Comparison of ENCODE assay signal across 23 cellular contexts in genomic region chr5:132218321-132218720, GRCh38. TPM values are rescaled to one million over a fixed set of nuclear protein-coding genes. Genes with fewer than 3 reads are reported as not detected.
A peak's percentile ranks its signal among the peaks of the same experiment; 100 is the strongest.
DNase-seq lines count a peak whose midpoint lies in the region; ATAC-seq, FAIRE-seq and TF ChIP-seq lines count a peak whose summit lies in the region.
"Had no signal": no experiment of that assay in that cellular context is flagged by ENCODE, and none has a peak within 500 bp of the region (broad histone marks: within the 10 kb centered on the region; RNA-seq: fewer than 3 reads in every experiment).

No MANE protein-coding gene starts in this region.

- H3K27ac ChIP-seq in RWPE1, result peak overlapping the region; percentile 8
- peak overlapping the region in 9 of 12 donors; percentile 13 to 96 (median 55) for H3K27ac ChIP-seq in heart left ventricle
- peak overlapping the region; percentile 25 for H3K27ac ChIP-seq in smooth muscle cell (ENCODE audit: low read depth)
- H3K27ac ChIP-seq in stomach, result peak overlapping the region in 1 of 5 donors; percentile 37
- H3K27ac ChIP-seq: A549, GM23248 had no signal

- CTCF ChIA-PET in RWPE1 (lab: Yijun Ruan, JAX), result no interaction called here

- 49 to 62% (median 58%) methylated on average over 4 of the region's 4 CpGs for WGBS in heart left ventricle, 4 donors
- WGBS in smooth muscle cell (ENCODE audit: low lambda C conversion rate), result 93% methylated on average over 4 of the region's 4 CpGs
- 89 to 97% (median 93%) methylated on average over 4 of the region's 4 CpGs for WGBS in stomach, 5 donors

- no peak overlapping the region for H2AFZ ChIP-seq in smooth muscle cell (ENCODE audit: low read depth)
- H2AFZ ChIP-seq: GM23248 had no signal

- H4K20me1 ChIP-seq in smooth muscle cell (ENCODE audit: low read depth), result peaks cover 94% of the 10 kb centered on the region

- no peak for FAIRE-seq in HTR-8/SVneo (lab: Jason Lieb, UNC)
- FAIRE-seq: A549, GM12878, GM19239, H1 had no signal

- H3F3A ChIP-seq in smooth muscle cell (ENCODE audit: low read depth), result peaks cover 7% of the 10 kb centered on the region

- H3K4me1 ChIP-seq in heart left ventricle, result peaks cover 2 to 92% (median 62%) of the 10 kb centered on the region in 12 donors
- H3K4me1 ChIP-seq in smooth muscle cell (ENCODE audit: low read depth), result no peaks in the 10 kb centered on the region
- H3K4me1 ChIP-seq in stomach, result peaks cover 15 to 47% (median 29%) of the 10 kb centered on the region in 4 donors

- H3K4me2 ChIP-seq in smooth muscle cell, result no peak overlapping the region
- H3K4me2 ChIP-seq: A549 had no signal

- no peak for ATAC-seq in heart left ventricle
- ATAC-seq in left ventricle myocardium superior, result peak; percentile 12
- ATAC-seq: A549, GM12878, HCT116 had no signal

- H3K9ac ChIP-seq in smooth muscle cell (ENCODE audit: low read depth), result no peak overlapping the region
- H3K9ac ChIP-seq: GM23248 had no signal

- H3K79me2 ChIP-seq in smooth muscle cell (ENCODE audit: low read depth), result peaks cover 65% of the 10 kb centered on the region

- in situ Hi-C loops in G401 (cut with HindIII; ENCODE audit: low sequenced_read_pairs), result no loop called here

- H3K27me3 ChIP-seq in heart left ventricle, result no peaks in the 10 kb centered on the region
- H3K27me3 ChIP-seq in smooth muscle cell (ENCODE audit: low read depth), result no peaks in the 10 kb centered on the region
- no peaks in the 10 kb centered on the region for H3K27me3 ChIP-seq in stomach

- TF ChIP-seq EP300 in stomach (IDR thresholded peaks at IDR 0.05), result no peak

- TF ChIP-seq CTCF in RWPE1 (conservative IDR thresholded peaks at IDR 0.05; ENCODE audit: low read depth), result no peak
- TF ChIP-seq CTCF in heart left ventricle (IDR thresholded peaks at IDR 0.05), result no peak
- TF ChIP-seq CTCF in smooth muscle cell (IDR thresholded peaks at IDR 0.05; ENCODE audit: borderline replicate concordance, insufficient read depth, poor library complexity, severe bottlenecking), result no peak
- TF ChIP-seq CTCF in stomach (IDR thresholded peaks at IDR 0.05), result no peak

- no peak for TF ChIP-seq POLR2A in heart left ventricle (IDR thresholded peaks at IDR 0.05)
- TF ChIP-seq POLR2A in stomach (IDR thresholded peaks at IDR 0.05), result no peak

- intact Hi-C loops in heart left ventricle (cut with DNase I), result no loop called here
- intact Hi-C loops in left ventricle myocardium superior (cut with micrococcal nuclease), result no loop called here
- intact Hi-C loops in stomach (cut with DNase I; ENCODE audit: low total_unique reads), result no loop called here

- POLR2A ChIA-PET in RWPE1 (lab: Yijun Ruan, JAX; ENCODE audit: low non-redundant PET), result interaction anchor here (0.5 kb wide), 1 partner anchor 177 kb away, joined by 6 read pairs; no protein-coding TSS in a partner anchor

- H3K9me3 ChIP-seq in heart left ventricle (no peaks in the 10 kb centered on the region), smooth muscle cell (replicated peaks; ENCODE audit: low read depth) (no peaks in the 10 kb centered on the region), stomach (no peaks in the 10 kb centered on the region)
- H3K9me3 ChIP-seq: A549 had no signal

- no peak for DNase-seq in RWPE1 (ENCODE audit: low spot score)
- DNase-seq in heart left ventricle, result no peak
- DNase-seq in left ventricle myocardium superior, result peak; percentile 46
- no peak for DNase-seq in smooth muscle cell (lab: John Stamatoyannopoulos, UW; ENCODE audit: unreplicated experiment)
- no peak for DNase-seq in stomach
- no peak for DNase-seq in G401 (ENCODE audit: low spot score)
- DNase-seq in HTR-8/SVneo (ENCODE audit: insufficient read length, low spot score), result no peak
- no peak for DNase-seq in middle frontal gyrus (ENCODE audit: extremely low spot score, low spot score)
- DNase-seq: 8988T; ACHN; C1 segment of cervical spinal cord; Calu3; CD4-positive, alpha-beta memory T cell; COR-L47; DND-41; GDM1; GM23248; H7 had no signal

- H3K4me3 ChIP-seq in heart left ventricle, result no peak overlapping the region
- H3K4me3 ChIP-seq in smooth muscle cell, result no peak overlapping the region
- H3K4me3 ChIP-seq in stomach, result no peak overlapping the region
- H3K4me3 ChIP-seq: A549, GM12878, GM23248 had no signal

- H3K36me3 ChIP-seq in heart left ventricle, result peaks cover 0 to 35% (median 19%) of the 10 kb centered on the region in 9 donors
- no peaks in the 10 kb centered on the region for H3K36me3 ChIP-seq in smooth muscle cell (ENCODE audit: low read depth)
- peaks cover 0 to 30% (median 29%) of the 10 kb centered on the region in 4 donors for H3K36me3 ChIP-seq in stomach

RNA-seq across cellular contexts. Expression of gene P4HA2, which starts 9.3 kb away (rescaled TPM):
- 10 to 100 TPM; 41.2 to 80.7 (median 55.7) TPM for total RNA-seq in heart left ventricle
- polyA plus RNA-seq in heart left ventricle, result 100 to 1,000 TPM in 1 of 2 donors, 10 to 100 TPM in 1; 44.3 to 140 TPM
- 78.4 TPM for total RNA-seq in left ventricle myocardium superior
- 352 and 482 TPM in 2 replicates for total RNA-seq in smooth muscle cell
- 500 and 707 TPM in 2 replicates for polyA plus RNA-seq in smooth muscle cell
- total RNA-seq in stomach, result 100 to 1,000 TPM in 1 of 5 donors, 10 to 100 TPM in 4; 18.7 to 109 (median 37.9) TPM
- polyA plus RNA-seq in stomach, result 10 to 100 TPM in 2 of 3 donors, 1 to 10 TPM in 1; 9.0 to 21.2 (median 20.4) TPM
- 24.7 and 26.2 TPM in 2 replicates for total RNA-seq in G401 (2014; rRNA removed; shearing (Covaris generic))

RNA-seq across cellular contexts. Expression of gene PDLIM4, which starts 39.2 kb away (rescaled TPM):
- total RNA-seq in heart left ventricle (10 to 100 TPM in 3 of 9 donors, 1 to 10 TPM in 6; 2.4 to 16.9 (median 8.1) TPM), left ventricle myocardium superior (3.8 TPM), smooth muscle cell (77.4 and 93.8 TPM in 2 replicates), stomach (10 to 100 TPM in 4 of 5 donors, not detected in 1; 13.9 to 37.8 (median 25.4) TPM)
- polyA plus RNA-seq in heart left ventricle (1 to 10 TPM; 5.1 to 9.1 TPM), smooth muscle cell (275 and 338 TPM in 2 replicates), stomach (10 to 100 TPM; 11.2 to 52.4 (median 16.1) TPM)
- not detected in 2 replicates for total RNA-seq in G401 (2014; rRNA removed; shearing (Covaris generic))
- total RNA-seq: CD4-positive, alpha-beta memory T cell had no signal
- polyA plus RNA-seq: CD4-positive, alpha-beta memory T cell had no signal
